Comparison of ENCODE assay signal across 17 cellular contexts in genomic region chr9:111411266-111411665, GRCh38.
"Had no signal": no experiment of that assay in that cellular context is flagged by ENCODE, and none has a peak within 500 bp of the region (broad histone marks: within the 10 kb centered on the region; RNA-seq: fewer than 3 reads in every experiment).

No MANE protein-coding gene starts in this region.

- H3K36me3 ChIP-seq: uterus had no signal

- H3K9me3 Mint-ChIP-seq: effector memory CD8-positive, alpha-beta T cell; natural killer cell had no signal

- H3K4me3 ChIP-seq: esophagus squamous epithelium, gastroesophageal sphincter, mucosa of descending colon, stomach, suprapubic skin, tibial artery, upper lobe of left lung, uterus had no signal

- H3K4me3 Mint-ChIP-seq: effector memory CD8-positive, alpha-beta T cell; natural killer cell; neural crest cell had no signal

- ATAC-seq: effector memory CD8-positive, alpha-beta T cell; gastroesophageal sphincter; mucosa of descending colon; natural killer cell; right cardiac atrium had no signal

- H3K27me3 ChIP-seq: esophagus squamous epithelium, gastroesophageal sphincter, stomach, suprapubic skin, tibial artery, upper lobe of left lung, uterus had no signal

- H3K27me3 Mint-ChIP-seq: effector memory CD8-positive, alpha-beta T cell had no signal

- H3K4me1 Mint-ChIP-seq: natural killer cell had no signal

- H3K27ac Mint-ChIP-seq: natural killer cell had no signal

- H3K9me3 ChIP-seq: esophagus squamous epithelium, gastroesophageal sphincter, mucosa of descending colon, stomach, suprapubic skin, tibial artery, upper lobe of left lung, uterus had no signal

- DNase-seq: effector memory CD8-positive, alpha-beta T cell; esophagus squamous epithelium; foreskin fibroblast; glutamatergic neuron; mucosa of descending colon; natural killer cell; right cardiac atrium; small intestine; stimulated activated CD4-positive, alpha-beta T cell treated with anti-CD3 and anti-CD28 coated beads, Interleukin-12 subunit alpha, Interleukin-12 subunit beta, amount 100 ng/mL, for 4 hours; stimulated activated naive CD4-positive, alpha-beta T cell; stomach; tibial artery; upper lobe of left lung; uterus had no signal

- FAIRE-seq: small intestine had no signal

- H3K4me1 ChIP-seq: esophagus squamous epithelium, gastroesophageal sphincter, stomach, suprapubic skin, tibial artery, upper lobe of left lung, uterus had no signal

- H3K27ac ChIP-seq: esophagus squamous epithelium, gastroesophageal sphincter, stomach, suprapubic skin, tibial artery, upper lobe of left lung, uterus had no signal
